ENCODE assay signal across 24 cellular contexts in genomic region chr10:86862373-86862772, GRCh38.
DNase-seq lines count a peak whose midpoint lies in the region; ATAC-seq, FAIRE-seq and TF ChIP-seq lines count a peak whose summit lies in the region.
"Had no signal": no experiment of that assay in that cellular context is flagged by ENCODE, and none has a peak within 500 bp of the region (broad histone marks: within the 10 kb centered on the region; RNA-seq: fewer than 3 reads in every experiment).

No MANE protein-coding gene starts in this region.

- H3K36me3 Mint-ChIP-seq in nephron (ENCODE audit: low read depth) = peaks cover 23% of the 10 kb centered on the region
- H3K36me3 Mint-ChIP-seq in T-helper 2 cell treated with Interferon-gamma antibody and Interleukin-4, amounts not matched to agents 5 μg/mL and 100 μg/mL, for 36 hours (ENCODE audit: low read depth) = no peaks in the 10 kb centered on the region
- H3K36me3 Mint-ChIP-seq: T-cell had no signal

- no peak overlapping the region for H2AFZ ChIP-seq in H1 (ENCODE audit: low read length)

- no peak overlapping the region; the same call in 1 of the 2 replicates for H3K9ac ChIP-seq in HUES64 (ENCODE audit: low read depth, low read length)
- H3K9ac ChIP-seq in H1 (replicated peaks in 1 of 4; ENCODE audit: extremely low read depth in 1 of 4, low read depth in 3 of 4, low read length in 3 of 4) = no peak overlapping the region; a peak in 2 of 7 replicates

- TF ChIP-seq RAD21 in H1 (IDR thresholded peaks at IDR 0.05 in 1 of 2, conservative IDR thresholded peaks at IDR 0.05 in 1 of 2; ENCODE audit: low read depth in 2 of 2, low read length in 2 of 2) = no peak

- no peak for FAIRE-seq in H1 (lab: Jason Lieb, UNC)
- FAIRE-seq: keratinocyte, RCC 7860, TTC549 had no signal

- H2BK20ac ChIP-seq in H1 (ENCODE audit: low read length) = peak overlapping the region; percentile 51; the same call in 1 of the 2 replicates

- peak overlapping the region in 1 of 2 experiments; percentile 29; a peak in 1 of 4 replicates for H3K4me2 ChIP-seq in H1 (ENCODE audit: insufficient read depth in 1 of 2, low read depth in 2 of 2, low read length in 2 of 2)
- H3K4me2 ChIP-seq: smooth muscle cell had no signal

- TF ChIP-seq CTCF in H1 (IDR thresholded peaks at IDR 0.05; ENCODE audit: control extremely low read depth in 1 of 3, insufficient read depth in 1 of 3, low read depth in 1 of 3, low read length in 3 of 3) = no peak
- TF ChIP-seq CTCF in nephron (IDR thresholded peaks at IDR 0.05; ENCODE audit: unreplicated experiment in 3 of 3) = no peak
- TF ChIP-seq CTCF in upper lobe of right lung (IDR thresholded peaks at IDR 0.05) = no peak

- no peak for TF ChIP-seq EP300 in H1 (IDR thresholded peaks at IDR 0.05; ENCODE audit: borderline replicate concordance in 1 of 2, low read depth in 2 of 2, low read length in 2 of 2)

- H2BK15ac ChIP-seq in H1 (ENCODE audit: low read length) = peak overlapping the region; percentile 48; the same call in 1 of the 2 replicates

- no peaks in the 10 kb centered on the region for H3K27me3 Mint-ChIP-seq in nephron (ENCODE audit: low read depth)
- no peaks in the 10 kb centered on the region for H3K27me3 Mint-ChIP-seq in T-helper 2 cell treated with Interferon-gamma antibody and Interleukin-4, amounts not matched to agents 5 μg/mL and 100 μg/mL, for 36 hours (ENCODE audit: low read depth)
- H3K27me3 Mint-ChIP-seq: CD4-positive, alpha-beta memory T cell; T-cell had no signal

- H2BK120ac ChIP-seq in H1 (replicated peaks; ENCODE audit: low read depth, low read length) = peak overlapping the region; percentile 83

- no peak overlapping the region for H3K4ac ChIP-seq in H1 (replicated peaks; ENCODE audit: insufficient read length, low read depth, low read length)

- H3K4me3 ChIP-seq in HUES64 (ENCODE audit: low read length) (no peak overlapping the region), H1 (ENCODE audit: extremely low read depth in 1 of 4, insufficient read depth in 2 of 4, low read depth in 3 of 4, low read length in 4 of 4) (no peak overlapping the region), upper lobe of right lung (no peak overlapping the region)
- H3K4me3 ChIP-seq: SJCRH30, smooth muscle cell had no signal

- H3K18ac ChIP-seq in H1 (ENCODE audit: extremely low read depth, low read length) = peak overlapping the region; percentile 55

- peaks cover 35% of the 10 kb centered on the region for H3K4me1 Mint-ChIP-seq in nephron
- H3K4me1 Mint-ChIP-seq in T-helper 2 cell treated with Interferon-gamma antibody and Interleukin-4, amounts not matched to agents 5 μg/mL and 100 μg/mL, for 36 hours (ENCODE audit: low read depth) = no peaks in the 10 kb centered on the region
- H3K4me1 Mint-ChIP-seq: T-cell had no signal

- 64% methylated on average over 3 of the region's 3 CpGs for WGBS in HUES64
- 65% methylated on average over 3 of the region's 3 CpGs; no CpG with 5 or more reads in 1 of the 2 experiments for WGBS in H1 (ENCODE audit: extremely low coverage in 1 of 2, insufficient coverage in 1 of 2, insufficient read length in 1 of 2, insufficient replicate concordance in 2 of 2, low coverage in 1 of 2, low lambda C conversion rate in 2 of 2, missing lambda C conversion rate in 1 of 2), 2 experiments

- no peaks in the 10 kb centered on the region for H3K27me3 ChIP-seq in HUES64 (ENCODE audit: insufficient read depth, low read length)
- H3K27me3 ChIP-seq in H1 (replicated peaks in 1 of 4; ENCODE audit: control insufficient read depth in 3 of 4, extremely low read depth in 1 of 4, insufficient read depth in 3 of 4, low read length in 3 of 4) = no peaks in the 10 kb centered on the region
- no peaks in the 10 kb centered on the region for H3K27me3 ChIP-seq in upper lobe of right lung
- H3K27me3 ChIP-seq: SJCRH30 had no signal

- peak overlapping the region; percentile 56 for H4K91ac ChIP-seq in H1 (replicated peaks; ENCODE audit: insufficient read length, low read length)

- no peak for TF ChIP-seq POLR2A in H1 (IDR thresholded peaks at IDR 0.05; ENCODE audit: control extremely low read depth in 1 of 2, low read depth in 2 of 2, low read length in 2 of 2)

- POLR2A ChIA-PET in H1 (lab: Charles Lee; ENCODE audit: partially characterized antibody) = interaction anchor here (0.6 kb wide), 1 partner anchor 32 kb away, joined by 3 read pairs; no protein-coding TSS in a partner anchor

- peaks cover 16% of the 10 kb centered on the region for H3K36me3 ChIP-seq in HUES64 (ENCODE audit: insufficient read depth, low read length)
- H3K36me3 ChIP-seq in H1 (ENCODE audit: control insufficient read depth in 2 of 4, insufficient read depth in 4 of 4, low read length in 3 of 4) = peaks cover 0 to 7% (median 0%) of the 10 kb centered on the region in 4 experiments; a peak in 1 of 8 replicates
- no peaks in the 10 kb centered on the region for H3K36me3 ChIP-seq in upper lobe of right lung
- H3K36me3 ChIP-seq: SJCRH30 had no signal

- H3K4me3 Mint-ChIP-seq in nephron = no peak overlapping the region
- H3K4me3 Mint-ChIP-seq in T-helper 2 cell treated with Interferon-gamma antibody and Interleukin-4, amounts not matched to agents 5 μg/mL and 100 μg/mL, for 36 hours = no peak overlapping the region
- H3K4me3 Mint-ChIP-seq: CD4-positive, alpha-beta memory T cell; T-cell had no signal

- H3K56ac ChIP-seq in H1 (replicated peaks; ENCODE audit: insufficient read length, low read depth, low read length) = no peak overlapping the region

- H3K27ac Mint-ChIP-seq in nephron = peak overlapping the region; percentile 9 to 39 (median 33)
- H3K27ac Mint-ChIP-seq in T-helper 2 cell treated with Interferon-gamma antibody and Interleukin-4, amounts not matched to agents 5 μg/mL and 100 μg/mL, for 36 hours = no peak overlapping the region
- H3K27ac Mint-ChIP-seq: T-cell had no signal

- H4K5ac ChIP-seq in H1 (ENCODE audit: insufficient read length, low read depth, low read length) = peak overlapping the region; percentile 82

- peak overlapping the region; percentile 97 for H2BK12ac ChIP-seq in H1 (ENCODE audit: low read depth, low read length)

- peak overlapping the region; percentile 92 for H3K27ac ChIP-seq in HUES64 (ENCODE audit: low read depth, low read length)
- H3K27ac ChIP-seq in H1 (ENCODE audit: low read depth, low read length) = no peak overlapping the region; the same call in 1 of the 2 replicates
- H3K27ac ChIP-seq in upper lobe of right lung = no peak overlapping the region
- H3K27ac ChIP-seq: SJCRH30 had no signal

- no peaks in the 10 kb centered on the region; the same call in 1 of the 2 replicates for H3K79me1 ChIP-seq in H1 (ENCODE audit: low read depth, low read length)

- intact Hi-C loops in upper lobe of right lung (cut with DNase I) = no loop called here

- H2BK5ac ChIP-seq in H1 (ENCODE audit: low read depth, low read length) = peak overlapping the region; percentile 98

- DNase-seq in H1 (ENCODE audit: low read depth in 1 of 2, low spot score in 2 of 2) = no peak
- DNase-seq in upper lobe of right lung = no peak
- no peak for DNase-seq in MV-4-11 (lab: John Stamatoyannopoulos, UW)
- DNase-seq in T-helper 2 cell treated with Interferon-gamma antibody and Interleukin-4, amounts not matched to agents 5 μg/mL and 100 μg/mL, for 36 hours (ENCODE audit: low spot score) = no peak
- DNase-seq: activated CD4-positive, alpha-beta T cell treated with anti-CD3 and anti-CD28 coated beads for 48 hours; activated naive CD4-positive, alpha-beta T cell treated with Interleukin-2 at 50 U/mL for 16 hours; activated T-cell treated with anti-CD3 and anti-CD28 coated beads, Interleukin-2, amount 50 U/mL, for 48 hours; CD4-positive, alpha-beta memory T cell; Kasumi-1; NCI-H1048; NCI-H187; NCI-H2171 treated with DMSO at 0.1 percent for 48 hours; NCI-H524 treated with DMSO at 0.1 percent for 48 hours; nucleus accumbens; SJCRH30; stimulated activated CD4-positive, alpha-beta T cell treated with anti-CD3 and anti-CD28 coated beads, Interleukin-2, amount 100 ng/mL, for 24 hours; T-cell had no signal

- H4K20me1 ChIP-seq in H1 (replicated peaks in 1 of 2; ENCODE audit: control insufficient read depth in 1 of 2, insufficient read depth in 2 of 2, low read length in 2 of 2) = no peaks in the 10 kb centered on the region

- H3K4me1 ChIP-seq in HUES64 (ENCODE audit: insufficient read depth, low read length) (peaks cover 64% of the 10 kb centered on the region), H1 (replicated peaks in 1 of 4; ENCODE audit: control insufficient read depth in 3 of 4, insufficient read depth in 4 of 4, low read length in 3 of 4) (peaks cover 8 to 40% (median 28%) of the 10 kb centered on the region in 4 experiments), upper lobe of right lung (peaks cover 9% of the 10 kb centered on the region)
- H3K4me1 ChIP-seq: SJCRH30 had no signal

- no peaks in the 10 kb centered on the region for H3K9me3 Mint-ChIP-seq in nephron
- H3K9me3 Mint-ChIP-seq in T-helper 2 cell treated with Interferon-gamma antibody and Interleukin-4, amounts not matched to agents 5 μg/mL and 100 μg/mL, for 36 hours = no peaks in the 10 kb centered on the region
- H3K9me3 Mint-ChIP-seq: CD4-positive, alpha-beta memory T cell; T-cell had no signal

- no peak overlapping the region for H3K14ac ChIP-seq in H1 (ENCODE audit: insufficient read length)

- H3K9me3 ChIP-seq in HUES64 (ENCODE audit: insufficient read depth, low read depth, low read length) (no peaks in the 10 kb centered on the region), H1 (ENCODE audit: insufficient read depth in 2 of 2, low read depth in 1 of 2, low read length in 1 of 2) (no peaks in the 10 kb centered on the region), upper lobe of right lung (no peaks in the 10 kb centered on the region)
- H3K9me3 ChIP-seq: SJCRH30 had no signal

- CTCF ChIA-PET in H1 (lab: Charles Lee; ENCODE audit: partially characterized antibody) = no interaction called here

- H3K79me2 ChIP-seq in H1 (ENCODE audit: control insufficient read depth in 1 of 2, insufficient read depth in 2 of 2, low read length in 2 of 2) = peaks cover 0 to 38% of the 10 kb centered on the region in 2 experiments; a peak in 2 of 4 replicates

- H2AK5ac ChIP-seq in H1 (ENCODE audit: low read depth, low read length) = peak overlapping the region; percentile 93; the same call in 1 of the 2 replicates

- ATAC-seq in upper lobe of right lung (peak; percentile 46), HG02571 (IDR thresholded peaks at IDR 0.05; ENCODE audit: unreplicated experiment) (no peak)
- ATAC-seq: T-cell had no signal

- H4K8ac ChIP-seq in H1 (ENCODE audit: extremely low read depth, insufficient read depth, low read length) = no peak overlapping the region

- no peak overlapping the region for H3K23ac ChIP-seq in H1 (ENCODE audit: insufficient read length)

- no peaks in the 10 kb centered on the region for H3K23me2 ChIP-seq in H1 (ENCODE audit: low read depth, low read length)

TF ChIP-seq in H1, 55 proteins besides CTCF, POLR2A, EP300 and RAD21:
- TF ChIP-seq JUND (IDR thresholded peaks at IDR 0.05; ENCODE audit: low read length) (no peak), CBX5 (IDR thresholded peaks at IDR 0.05; ENCODE audit: low read depth, low read length) (no peak), EZH2 (IDR thresholded peaks at IDR 0.05; ENCODE audit: low read depth, low read length, severe bottlenecking) (no peak), SIX5 (IDR thresholded peaks at IDR 0.05; ENCODE audit: low read depth, low read length) (no peak), SUZ12 (IDR thresholded peaks at IDR 0.05; ENCODE audit: low read length) (no peak), ASH2L (IDR thresholded peaks at IDR 0.05; ENCODE audit: low read length) (no peak), HDAC6 (IDR thresholded peaks at IDR 0.05; ENCODE audit: low read depth, low read length) (no peak)
